Comparison of ENCODE assay signal across 22 cellular contexts in the genomic region with DNA sequence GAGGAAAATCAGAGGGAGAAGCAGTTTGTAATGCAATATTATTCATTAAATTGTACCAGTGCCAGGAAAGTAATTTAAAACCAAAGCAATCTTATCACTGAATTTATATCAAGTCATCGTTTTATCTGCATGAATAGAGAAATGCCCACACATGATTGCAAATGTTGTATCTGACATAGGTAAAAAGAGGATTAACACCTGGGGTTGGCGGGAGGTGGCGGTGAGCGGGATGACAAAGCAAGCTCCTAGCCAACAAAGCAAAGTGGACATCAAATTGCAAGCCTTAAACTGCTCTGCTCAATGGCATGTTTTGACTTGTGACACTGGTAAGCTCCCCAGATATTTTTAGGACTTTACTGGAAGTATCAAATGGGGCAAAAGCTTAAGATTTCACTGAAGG. TPM values are rescaled to one million over a fixed set of nuclear protein-coding genes. Genes with fewer than 3 reads are reported as not detected.
DNase-seq lines count a peak whose midpoint lies in the region; ATAC-seq, FAIRE-seq and TF ChIP-seq lines count a peak whose summit lies in the region.
"Had no signal": no experiment of that assay in that cellular context is flagged by ENCODE, and none has a peak within 500 bp of the region (broad histone marks: within the 10 kb centered on the region; RNA-seq: fewer than 3 reads in every experiment).

No MANE protein-coding gene starts in this region.

- FAIRE-seq in A549 (lab: Jason Lieb, UNC) = no peak
- FAIRE-seq in K562 (lab: Jason Lieb, UNC) = no peak
- FAIRE-seq: GM12878, GM19239, H54 had no signal

- no peak for TF ChIP-seq EP300 in A549 (IDR thresholded peaks at IDR 0.05)
- TF ChIP-seq EP300 in K562 (IDR thresholded peaks at IDR 0.05; ENCODE audit: low read length) = no peak

- POLR2A ChIA-PET in A549 (lab: Yijun Ruan, JAX) = interaction anchor here (1.0 kb wide), 1 partner anchor 13 kb away, joined by 4 read pairs; no protein-coding TSS in a partner anchor
- POLR2A ChIA-PET in K562 (lab: Yijun Ruan, JAX) = interaction anchor here (0.5 to 2.2 kb wide), 5 partner anchors 12 to 654 kb away, joined by 3 to 7 read pairs (median 3); no protein-coding TSS in a partner anchor

- TF ChIP-seq CTCF in 22Rv1 (IDR thresholded peaks at IDR 0.05) (no peak), A549 (IDR thresholded peaks at IDR 0.05) (no peak), K562 (IDR thresholded peaks at IDR 0.05 in 2 of 3, conservative IDR thresholded peaks at IDR 0.05 in 1 of 3; ENCODE audit: insufficient read depth in 2 of 3, low read depth in 1 of 3, low read length in 3 of 3) (no peak), neural progenitor cell (IDR thresholded peaks at IDR 0.05) (no peak), heart right ventricle (IDR thresholded peaks at IDR 0.05) (no peak)

- H3K36me3 ChIP-seq in K562 (ENCODE audit: control insufficient read depth, insufficient read depth, low read length) (no peaks in the 10 kb centered on the region), neural progenitor cell (no peaks in the 10 kb centered on the region), heart right ventricle (no peaks in the 10 kb centered on the region)
- H3K36me3 ChIP-seq: BLaER1 had no signal

- H3K27ac Mint-ChIP-seq in neural progenitor cell = no peak overlapping the region
- H3K27ac Mint-ChIP-seq: CD14-positive monocyte; CD4-positive, alpha-beta memory T cell had no signal

- no peaks in the 10 kb centered on the region for H3K9me1 ChIP-seq in K562 (ENCODE audit: control insufficient read depth, insufficient read depth, low read length)

- CTCF ChIA-PET in A549 (lab: Yijun Ruan, JAX) = no interaction called here
- CTCF ChIA-PET in K562 (lab: Yijun Ruan, JAX; ENCODE audit: low intra/inter-chr PET ratio) = no interaction called here

- no peaks in the 10 kb centered on the region for H3K27me3 Mint-ChIP-seq in neural progenitor cell (ENCODE audit: insufficient read depth, low read depth)
- H3K27me3 Mint-ChIP-seq: CD4-positive, alpha-beta memory T cell had no signal

- no peaks in the 10 kb centered on the region for H3K27me3 ChIP-seq in K562 (ENCODE audit: control insufficient read depth in 2 of 2, insufficient read depth in 2 of 2, low read length in 2 of 2)
- no peaks in the 10 kb centered on the region for H3K27me3 ChIP-seq in neural progenitor cell
- H3K27me3 ChIP-seq in heart right ventricle = no peaks in the 10 kb centered on the region
- H3K27me3 ChIP-seq: BLaER1 had no signal

- no peak overlapping the region for H3K4me3 ChIP-seq in A549
- no peak overlapping the region for H3K4me3 ChIP-seq in K562
- no peak overlapping the region for H3K4me3 ChIP-seq in neural progenitor cell
- H3K4me3 ChIP-seq in heart right ventricle = no peak overlapping the region
- H3K4me3 ChIP-seq: BLaER1, GM12878, GM23248 had no signal

- peaks cover 3% of the 10 kb centered on the region for H3K4me1 Mint-ChIP-seq in neural progenitor cell
- H3K4me1 Mint-ChIP-seq: CD14-positive monocyte; CD4-positive, alpha-beta memory T cell had no signal

- H3K27ac ChIP-seq in 22Rv1 (peak overlapping the region; percentile 72), A549 (peak overlapping the region; percentile 48 to 68; a peak in 4 of 6 replicates), K562 (ENCODE audit: extremely low read depth, low read depth, low read length) (no peak overlapping the region), neural progenitor cell (no peak overlapping the region), caudate nucleus (ENCODE audit: low read depth, low read length) (no peak overlapping the region), heart right ventricle (no peak overlapping the region)
- H3K27ac ChIP-seq: BLaER1, GM23248, HL-60 had no signal

- no peaks in the 10 kb centered on the region for H3K9me3 Mint-ChIP-seq in neural progenitor cell

- H3K79me2 ChIP-seq in K562 (ENCODE audit: control insufficient read depth, insufficient read depth, low read length) = no peaks in the 10 kb centered on the region
- H3K79me2 ChIP-seq in neural progenitor cell (ENCODE audit: low read depth) = no peaks in the 10 kb centered on the region

- 95% methylated on average over 4 of the region's 4 CpGs for WGBS in A549 (ENCODE audit: missing lambda C conversion rate)
- WGBS in K562 (ENCODE audit: insufficient coverage, low coverage, missing lambda C conversion rate) = 80% methylated on average over 4 of the region's 4 CpGs
- WGBS in heart right ventricle, 2 donors = 79 to 84% methylated on average over 4 of the region's 4 CpGs

- no peak overlapping the region for H3K9ac ChIP-seq in K562 (ENCODE audit: insufficient read depth in 1 of 2, low read depth in 2 of 2, low read length in 2 of 2)
- H3K9ac ChIP-seq in neural progenitor cell = no peak overlapping the region
- H3K9ac ChIP-seq: BLaER1, GM23248 had no signal

- no peak overlapping the region for H3K4me3 Mint-ChIP-seq in neural progenitor cell
- H3K4me3 Mint-ChIP-seq: CD14-positive monocyte; CD4-positive, alpha-beta memory T cell had no signal

- H3K9me3 ChIP-seq in A549 (no peaks in the 10 kb centered on the region), K562 (replicated peaks; ENCODE audit: control insufficient read depth, insufficient read depth, low read depth, low read length) (no peaks in the 10 kb centered on the region), neural progenitor cell (ENCODE audit: low read depth) (no peaks in the 10 kb centered on the region), heart right ventricle (no peaks in the 10 kb centered on the region)
- H3K9me3 ChIP-seq: BLaER1 had no signal

- H2AFZ ChIP-seq in K562 (ENCODE audit: low read depth, low read length) (no peak overlapping the region), neural progenitor cell (replicated peaks) (no peak overlapping the region)
- H2AFZ ChIP-seq: GM23248 had no signal

- H4K20me1 ChIP-seq in K562 (replicated peaks; ENCODE audit: control insufficient read depth, insufficient read depth, low read length) (no peaks in the 10 kb centered on the region), neural progenitor cell (ENCODE audit: low read depth) (no peaks in the 10 kb centered on the region)
- H4K20me1 ChIP-seq: BLaER1 had no signal

- H3K4me1 ChIP-seq in A549 (peaks cover 32% of the 10 kb centered on the region), K562 (replicated peaks in 1 of 2; ENCODE audit: control insufficient read depth in 2 of 2, insufficient read depth in 2 of 2, low read length in 2 of 2) (no peaks in the 10 kb centered on the region), neural progenitor cell (peaks cover 7% of the 10 kb centered on the region), heart right ventricle (no peaks in the 10 kb centered on the region)
- H3K4me1 ChIP-seq: BLaER1 had no signal

- no peak for TF ChIP-seq RAD21 in A549 (conservative IDR thresholded peaks at IDR 0.05 in 1 of 2, IDR thresholded peaks at IDR 0.05 in 1 of 2)
- TF ChIP-seq RAD21 in K562 (CRISPR knock-in tag; conservative IDR thresholded peaks at IDR 0.05 in 1 of 2, IDR thresholded peaks at IDR 0.05 in 1 of 2) = no peak

- BruUV-seq in K562 (replicated peaks; lab: Mats Ljungman, UMichigan) = no TSS peak

- ATAC-seq in A549 (no peak), K562 (no peak), heart right ventricle (no peak)
- ATAC-seq: GM12878 had no signal

- DNase-seq in A549 (ENCODE audit: low read depth in 1 of 2, low spot score in 1 of 2) (no peak), K562 (ENCODE audit: extremely low read depth in 1 of 4, low spot score in 3 of 4) (no peak), neural progenitor cell (ENCODE audit: low spot score) (peak; percentile 36), NCI-H226 (no peak), caudate nucleus (lab: John Stamatoyannopoulos, UW) (no peak), heart right ventricle (no peak)
- DNase-seq: CD4-positive, alpha-beta memory T cell; DMS53; DND-41; EL; GM23248; HCEC 1CT; IMR-90; KBM-7 had no signal

- H3F3A ChIP-seq in neural progenitor cell (ENCODE audit: low read depth) = no peaks in the 10 kb centered on the region

- H3K36me3 Mint-ChIP-seq in neural progenitor cell = no peaks in the 10 kb centered on the region
- H3K36me3 Mint-ChIP-seq: CD14-positive monocyte; CD4-positive, alpha-beta memory T cell had no signal

- TF ChIP-seq POLR2A in A549 (IDR thresholded peaks at IDR 0.05; ENCODE audit: low read length) (no peak), K562 (conservative IDR thresholded peaks at IDR 0.05) (no peak)

- in situ Hi-C loops in K562 (cut with MboI) = no loop called here

- intact Hi-C loops in K562 (cut with micrococcal nuclease) (no loop called here), heart right ventricle (cut with DNase I) (no loop called here)

- H3K4me2 ChIP-seq in A549 (0 out of 3 replicates have a peak overlapping the region, but pooled peaks have one; percentile 8), K562 (ENCODE audit: insufficient read depth, low read length) (no peak overlapping the region), neural progenitor cell (no peak overlapping the region)
- H3K4me2 ChIP-seq: BLaER1 had no signal

TF ChIP-seq in K562, 482 proteins besides CTCF, POLR2A, EP300 and RAD21 (continues in another document):
- TF ChIP-seq FOXJ2 (tag; IDR thresholded peaks at IDR 0.05) = no peak

RNA-seq across cellular contexts. Expression of a gene that starts 16.4 kb away (rescaled TPM):
- 86.6 and 114 TPM in 2 replicates for polyA plus RNA-seq in A549 (2011; rRNA removed)
- 42.3 and 45.4 TPM in 2 replicates for polyA plus RNA-seq in A549 (2012; cell fraction: cytosol; rRNA removed)
- polyA plus RNA-seq in A549 (2012; cell fraction: nucleus; rRNA removed) = 19.6 and 20.7 TPM in 2 replicates
- polyA plus RNA-seq in A549 (2017; fragmentation: RNase III; extraction: RNeasy Plus Mini Kit Qiagen cat#74134 plus additional on column Dnase treatment) = 101 to 127 TPM (median 110 TPM) in 3 replicates
- polyA minus RNA-seq in A549 (2011; rRNA and poly(A)+ RNA removed) = 54.5 and 70.3 TPM in 2 replicates
- 2.1 and 2.4 TPM in 2 replicates for total RNA-seq in K562 (2011; cell fraction: chromatin; rRNA removed; ENCODE audit: low replicate concordance)
- total RNA-seq in K562 (2011; cell fraction: nucleolus; rRNA removed) = 0.67 and 1.3 TPM in 2 replicates
- 1.5 and 3.7 TPM in 2 replicates for total RNA-seq in K562 (2011; cell fraction: nucleoplasm; rRNA removed)
- 4.8 and 4.9 TPM in 2 replicates for total RNA-seq in K562 (2014; rRNA removed)
- 5.1 and 5.5 TPM in 2 replicates for total RNA-seq in K562 (2014; rRNA removed; fragmentation: Illumina TruSeq; extraction: Trizol)
- total RNA-seq in K562 (2015; rRNA removed; fragmentation: Illumina TruSeq; extraction: Trizol) = 6.2 and 7.4 TPM in 2 replicates
- total RNA-seq in K562 (2021) = 3.3 and 3.5 TPM in 2 replicates
- 1.4 and 8.6 TPM in 2 replicates for polyA plus RNA-seq in K562 (2011; rRNA removed)
- polyA plus RNA-seq in K562 (2011; cell fraction: cytosol; rRNA removed) = 0.55 and 3.3 TPM in 2 replicates
- polyA plus RNA-seq in K562 (2011; cell fraction: nucleus; rRNA removed) = 1.2 and 3.2 TPM in 2 replicates
- polyA plus RNA-seq in K562 (2012) = 4.3 and 5.9 TPM in 2 replicates
- 3.3 and 4.7 TPM in 2 replicates for polyA plus RNA-seq in K562 (2014; fragmentation: Illumina TruSeq; extraction: Trizol)
- 1 to 10 TPM; 2.3 to 3.2 TPM for polyA plus RNA-seq in K562 (2014; fragmentation: Nextera tagmentation; extraction: Ambion mirVana)
- 2.8 and 6.7 TPM in 2 replicates for polyA plus RNA-seq in K562 (2014; rRNA removed)
- polyA minus RNA-seq in K562 (2011; rRNA and poly(A)+ RNA removed) = 1.5 and 7.7 TPM in 2 replicates
- polyA minus RNA-seq in K562 (2011; cell fraction: cytosol; rRNA and poly(A)+ RNA removed) = 1.1 TPM in 1 of 2 replicates, not detected in the other
- polyA minus RNA-seq in K562 (2011; cell fraction: nucleus; rRNA and poly(A)+ RNA removed) = 0.56 and 2.3 TPM in 2 replicates
- total RNA-seq in neural progenitor cell (ENCODE audit: low replicate concordance) = not detected in 2 replicates
- total RNA-seq in heart right ventricle = 1 to 10 TPM in 8 of 10 donors, under 1 TPM in 2; 0.47 to 2.5 (median 1.5) TPM
- under 1 TPM; 0.36 to 0.66 TPM for polyA plus RNA-seq in heart right ventricle
- total RNA-seq: G401, GM23248, IMR-90 had no signal
- polyA plus RNA-seq: GM23248, IMR-90 had no signal

Comparison
In these comparisons a context has a peak if more than half of its experiments do, and no peak if none do; other contexts are left out.
1. H3K27ac ChIP-seq: peak in 22Rv1 (single experiment) and A549 (2 of 2); none in K562 (single experiment), neural progenitor cell (single experiment), caudate nucleus (single experiment) and heart right ventricle (0 of 10).